In the genomic region with DNA sequence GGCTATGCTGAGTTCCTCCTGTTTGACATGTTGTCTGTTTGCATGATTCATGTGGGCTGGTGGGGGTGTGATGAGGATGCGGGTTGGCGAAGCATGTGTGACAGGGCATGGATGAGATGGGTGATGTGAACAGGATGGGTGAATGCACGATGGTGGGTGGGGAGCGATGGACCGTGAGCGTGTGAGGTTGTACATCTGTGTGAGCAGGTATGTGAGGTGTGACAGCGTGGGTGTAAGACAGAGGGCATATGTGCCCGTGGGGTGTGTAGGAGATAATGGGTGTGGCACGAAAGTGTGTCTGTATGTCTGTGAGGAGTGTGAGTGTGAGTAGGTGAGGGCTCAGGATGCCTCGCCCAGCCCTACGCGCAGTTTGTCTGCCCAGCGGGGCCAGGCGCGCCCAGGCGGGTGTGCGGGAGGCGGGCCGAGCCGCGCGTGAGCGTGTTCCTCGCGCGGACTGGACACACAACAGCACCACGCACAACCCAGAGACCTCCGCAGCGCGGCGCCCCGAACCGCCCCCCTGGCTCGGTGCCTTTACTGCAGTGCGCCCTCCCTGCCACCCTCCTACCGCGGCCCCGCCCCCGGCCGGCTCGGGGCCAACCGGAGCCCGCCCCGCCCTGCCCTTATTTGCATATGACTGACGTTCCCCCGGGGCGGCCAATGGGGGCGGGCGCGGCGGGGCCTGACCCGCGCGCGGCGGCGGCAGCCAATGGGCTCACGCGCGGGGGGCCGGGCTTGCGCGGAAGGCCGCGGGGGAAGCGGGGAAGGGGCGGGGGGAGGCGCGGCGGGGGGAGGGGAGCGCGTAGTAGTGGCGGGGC, we compare ENCODE assay signal across 1 cellular context.
TF ChIP-seq lines count a peak whose summit lies in the region.

No MANE protein-coding gene starts in this region.

TF ChIP-seq in HepG2, 621 proteins besides CTCF, POLR2A, EP300 and RAD21 (continued from another document and continues in another):
- TF ChIP-seq, protein P1, sequence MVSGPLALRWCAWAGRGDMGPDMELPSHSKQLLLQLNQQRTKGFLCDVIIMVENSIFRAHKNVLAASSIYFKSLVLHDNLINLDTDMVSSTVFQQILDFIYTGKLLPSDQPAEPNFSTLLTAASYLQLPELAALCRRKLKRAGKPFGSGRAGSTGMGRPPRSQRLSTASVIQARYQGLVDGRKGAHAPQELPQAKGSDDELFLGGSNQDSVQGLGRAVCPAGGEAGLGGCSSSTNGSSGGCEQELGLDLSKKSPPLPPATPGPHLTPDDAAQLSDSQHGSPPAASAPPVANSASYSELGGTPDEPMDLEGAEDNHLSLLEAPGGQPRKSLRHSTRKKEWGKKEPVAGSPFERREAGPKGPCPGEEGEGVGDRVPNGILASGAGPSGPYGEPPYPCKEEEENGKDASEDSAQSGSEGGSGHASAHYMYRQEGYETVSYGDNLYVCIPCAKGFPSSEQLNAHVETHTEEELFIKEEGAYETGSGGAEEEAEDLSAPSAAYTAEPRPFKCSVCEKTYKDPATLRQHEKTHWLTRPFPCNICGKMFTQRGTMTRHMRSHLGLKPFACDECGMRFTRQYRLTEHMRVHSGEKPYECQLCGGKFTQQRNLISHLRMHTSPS (CRISPR knock-in tag; IDR thresholded peaks at IDR 0.05; ENCODE audit: low read depth), result no peak
- TF ChIP-seq ZNF383 (CRISPR knock-in tag; IDR thresholded peaks at IDR 0.05; ENCODE audit: borderline replicate concordance), result 0 out of 2 replicates have a peak, but pooled peaks have one; percentile 54
- TF ChIP-seq KDM5A (IDR thresholded peaks at IDR 0.05; ENCODE audit: borderline replicate concordance, low read length), result no peak
- TF ChIP-seq SOX6 (IDR thresholded peaks at IDR 0.05), result no peak
- 0 out of 2 replicates have a peak, but pooled peaks have one; percentile 19 for TF ChIP-seq SOX6 (CRISPR knock-in tag; IDR thresholded peaks at IDR 0.05)
- TF ChIP-seq, protein P2, sequence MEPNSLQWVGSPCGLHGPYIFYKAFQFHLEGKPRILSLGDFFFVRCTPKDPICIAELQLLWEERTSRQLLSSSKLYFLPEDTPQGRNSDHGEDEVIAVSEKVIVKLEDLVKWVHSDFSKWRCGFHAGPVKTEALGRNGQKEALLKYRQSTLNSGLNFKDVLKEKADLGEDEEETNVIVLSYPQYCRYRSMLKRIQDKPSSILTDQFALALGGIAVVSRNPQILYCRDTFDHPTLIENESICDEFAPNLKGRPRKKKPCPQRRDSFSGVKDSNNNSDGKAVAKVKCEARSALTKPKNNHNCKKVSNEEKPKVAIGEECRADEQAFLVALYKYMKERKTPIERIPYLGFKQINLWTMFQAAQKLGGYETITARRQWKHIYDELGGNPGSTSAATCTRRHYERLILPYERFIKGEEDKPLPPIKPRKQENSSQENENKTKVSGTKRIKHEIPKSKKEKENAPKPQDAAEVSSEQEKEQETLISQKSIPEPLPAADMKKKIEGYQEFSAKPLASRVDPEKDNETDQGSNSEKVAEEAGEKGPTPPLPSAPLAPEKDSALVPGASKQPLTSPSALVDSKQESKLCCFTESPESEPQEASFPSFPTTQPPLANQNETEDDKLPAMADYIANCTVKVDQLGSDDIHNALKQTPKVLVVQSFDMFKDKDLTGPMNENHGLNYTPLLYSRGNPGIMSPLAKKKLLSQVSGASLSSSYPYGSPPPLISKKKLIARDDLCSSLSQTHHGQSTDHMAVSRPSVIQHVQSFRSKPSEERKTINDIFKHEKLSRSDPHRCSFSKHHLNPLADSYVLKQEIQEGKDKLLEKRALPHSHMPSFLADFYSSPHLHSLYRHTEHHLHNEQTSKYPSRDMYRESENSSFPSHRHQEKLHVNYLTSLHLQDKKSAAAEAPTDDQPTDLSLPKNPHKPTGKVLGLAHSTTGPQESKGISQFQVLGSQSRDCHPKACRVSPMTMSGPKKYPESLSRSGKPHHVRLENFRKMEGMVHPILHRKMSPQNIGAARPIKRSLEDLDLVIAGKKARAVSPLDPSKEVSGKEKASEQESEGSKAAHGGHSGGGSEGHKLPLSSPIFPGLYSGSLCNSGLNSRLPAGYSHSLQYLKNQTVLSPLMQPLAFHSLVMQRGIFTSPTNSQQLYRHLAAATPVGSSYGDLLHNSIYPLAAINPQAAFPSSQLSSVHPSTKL (CRISPR knock-in tag; IDR thresholded peaks at IDR 0.05), result peak; percentile 30; the same call in 1 of the 2 replicates
- TF ChIP-seq MTA1 (CRISPR knock-in tag; IDR thresholded peaks at IDR 0.05; ENCODE audit: borderline replicate concordance), result peak; percentile 52; the same call in 1 of the 2 replicates
- no peak for TF ChIP-seq SMC3 (IDR thresholded peaks at IDR 0.05; ENCODE audit: low read length)
- TF ChIP-seq, protein P3, sequence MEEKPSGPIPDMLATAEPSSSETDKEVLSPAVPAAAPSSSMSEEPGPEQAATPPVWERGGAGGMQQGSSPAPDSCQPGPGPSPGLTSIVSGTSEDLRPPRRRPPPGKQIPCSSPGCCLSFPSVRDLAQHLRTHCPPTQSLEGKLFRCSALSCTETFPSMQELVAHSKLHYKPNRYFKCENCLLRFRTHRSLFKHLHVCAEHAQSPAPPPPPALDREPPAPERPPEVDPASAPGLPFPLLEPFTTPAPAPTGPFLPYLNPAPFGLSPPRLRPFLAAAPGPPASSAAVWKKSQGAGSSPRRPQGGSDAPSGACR (CRISPR knock-in tag; IDR thresholded peaks at IDR 0.05), result peak; percentile 33; the same call in 1 of the 2 replicates
- 0 out of 2 replicates have a peak, but pooled peaks have one; percentile 35 for TF ChIP-seq MYC (CRISPR knock-in tag; IDR thresholded peaks at IDR 0.05; ENCODE audit: borderline replicate concordance)
- no peak for TF ChIP-seq ZNF564 (CRISPR knock-in tag; IDR thresholded peaks at IDR 0.05)
- TF ChIP-seq, protein P4, sequence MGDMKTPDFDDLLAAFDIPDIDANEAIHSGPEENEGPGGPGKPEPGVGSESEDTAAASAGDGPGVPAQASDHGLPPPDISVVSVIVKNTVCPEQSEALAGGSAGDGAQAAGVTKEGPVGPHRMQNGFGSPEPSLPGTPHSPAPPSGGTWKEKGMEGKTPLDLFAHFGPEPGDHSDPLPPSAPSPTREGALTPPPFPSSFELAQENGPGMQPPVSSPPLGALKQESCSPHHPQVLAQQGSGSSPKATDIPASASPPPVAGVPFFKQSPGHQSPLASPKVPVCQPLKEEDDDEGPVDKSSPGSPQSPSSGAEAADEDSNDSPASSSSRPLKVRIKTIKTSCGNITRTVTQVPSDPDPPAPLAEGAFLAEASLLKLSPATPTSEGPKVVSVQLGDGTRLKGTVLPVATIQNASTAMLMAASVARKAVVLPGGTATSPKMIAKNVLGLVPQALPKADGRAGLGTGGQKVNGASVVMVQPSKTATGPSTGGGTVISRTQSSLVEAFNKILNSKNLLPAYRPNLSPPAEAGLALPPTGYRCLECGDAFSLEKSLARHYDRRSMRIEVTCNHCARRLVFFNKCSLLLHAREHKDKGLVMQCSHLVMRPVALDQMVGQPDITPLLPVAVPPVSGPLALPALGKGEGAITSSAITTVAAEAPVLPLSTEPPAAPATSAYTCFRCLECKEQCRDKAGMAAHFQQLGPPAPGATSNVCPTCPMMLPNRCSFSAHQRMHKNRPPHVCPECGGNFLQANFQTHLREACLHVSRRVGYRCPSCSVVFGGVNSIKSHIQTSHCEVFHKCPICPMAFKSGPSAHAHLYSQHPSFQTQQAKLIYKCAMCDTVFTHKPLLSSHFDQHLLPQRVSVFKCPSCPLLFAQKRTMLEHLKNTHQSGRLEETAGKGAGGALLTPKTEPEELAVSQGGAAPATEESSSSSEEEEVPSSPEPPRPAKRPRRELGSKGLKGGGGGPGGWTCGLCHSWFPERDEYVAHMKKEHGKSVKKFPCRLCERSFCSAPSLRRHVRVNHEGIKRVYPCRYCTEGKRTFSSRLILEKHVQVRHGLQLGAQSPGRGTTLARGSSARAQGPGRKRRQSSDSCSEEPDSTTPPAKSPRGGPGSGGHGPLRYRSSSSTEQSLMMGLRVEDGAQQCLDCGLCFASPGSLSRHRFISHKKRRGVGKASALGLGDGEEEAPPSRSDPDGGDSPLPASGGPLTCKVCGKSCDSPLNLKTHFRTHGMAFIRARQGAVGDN (CRISPR knock-in tag; IDR thresholded peaks at IDR 0.05), result peak; percentile 75
- no peak for TF ChIP-seq SRSF1 (optimal IDR thresholded peaks at IDR 0.05; ENCODE audit: low read depth, low read length)
- no peak for TF ChIP-seq ZNF496 (CRISPR knock-in tag; IDR thresholded peaks at IDR 0.05; ENCODE audit: insufficient replicate concordance)
- TF ChIP-seq, protein P5, sequence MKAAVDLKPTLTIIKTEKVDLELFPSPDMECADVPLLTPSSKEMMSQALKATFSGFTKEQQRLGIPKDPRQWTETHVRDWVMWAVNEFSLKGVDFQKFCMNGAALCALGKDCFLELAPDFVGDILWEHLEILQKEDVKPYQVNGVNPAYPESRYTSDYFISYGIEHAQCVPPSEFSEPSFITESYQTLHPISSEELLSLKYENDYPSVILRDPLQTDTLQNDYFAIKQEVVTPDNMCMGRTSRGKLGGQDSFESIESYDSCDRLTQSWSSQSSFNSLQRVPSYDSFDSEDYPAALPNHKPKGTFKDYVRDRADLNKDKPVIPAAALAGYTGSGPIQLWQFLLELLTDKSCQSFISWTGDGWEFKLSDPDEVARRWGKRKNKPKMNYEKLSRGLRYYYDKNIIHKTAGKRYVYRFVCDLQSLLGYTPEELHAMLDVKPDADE (CRISPR knock-in tag; IDR thresholded peaks at IDR 0.05), result no peak
- no peak for TF ChIP-seq MEIS2 (CRISPR knock-in tag; IDR thresholded peaks at IDR 0.05)
- TF ChIP-seq ZBTB38 (CRISPR knock-in tag; IDR thresholded peaks at IDR 0.05), result peak; percentile 72; the same call in 1 of the 2 replicates
- TF ChIP-seq CCAR2 (optimal IDR thresholded peaks at IDR 0.05; ENCODE audit: low read depth, low read length), result peak; percentile 56
- TF ChIP-seq, protein P6, sequence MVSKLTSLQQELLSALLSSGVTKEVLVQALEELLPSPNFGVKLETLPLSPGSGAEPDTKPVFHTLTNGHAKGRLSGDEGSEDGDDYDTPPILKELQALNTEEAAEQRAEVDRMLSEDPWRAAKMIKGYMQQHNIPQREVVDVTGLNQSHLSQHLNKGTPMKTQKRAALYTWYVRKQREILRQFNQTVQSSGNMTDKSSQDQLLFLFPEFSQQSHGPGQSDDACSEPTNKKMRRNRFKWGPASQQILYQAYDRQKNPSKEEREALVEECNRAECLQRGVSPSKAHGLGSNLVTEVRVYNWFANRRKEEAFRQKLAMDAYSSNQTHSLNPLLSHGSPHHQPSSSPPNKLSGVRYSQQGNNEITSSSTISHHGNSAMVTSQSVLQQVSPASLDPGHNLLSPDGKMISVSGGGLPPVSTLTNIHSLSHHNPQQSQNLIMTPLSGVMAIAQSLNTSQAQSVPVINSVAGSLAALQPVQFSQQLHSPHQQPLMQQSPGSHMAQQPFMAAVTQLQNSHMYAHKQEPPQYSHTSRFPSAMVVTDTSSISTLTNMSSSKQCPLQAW (CRISPR knock-in tag; IDR thresholded peaks at IDR 0.05), result no peak
- peak; percentile 35; the same call in 1 of the 2 replicates for TF ChIP-seq FOSL2 (CRISPR knock-in tag; IDR thresholded peaks at IDR 0.05)
- TF ChIP-seq, protein P7, sequence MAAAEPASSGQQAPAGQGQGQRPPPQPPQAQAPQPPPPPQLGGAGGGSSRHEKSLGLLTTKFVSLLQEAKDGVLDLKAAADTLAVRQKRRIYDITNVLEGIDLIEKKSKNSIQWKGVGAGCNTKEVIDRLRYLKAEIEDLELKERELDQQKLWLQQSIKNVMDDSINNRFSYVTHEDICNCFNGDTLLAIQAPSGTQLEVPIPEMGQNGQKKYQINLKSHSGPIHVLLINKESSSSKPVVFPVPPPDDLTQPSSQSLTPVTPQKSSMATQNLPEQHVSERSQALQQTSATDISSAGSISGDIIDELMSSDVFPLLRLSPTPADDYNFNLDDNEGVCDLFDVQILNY (CRISPR knock-in tag; conservative IDR thresholded peaks at IDR 0.05), result no peak
- TF ChIP-seq FOXO1 (CRISPR knock-in tag; IDR thresholded peaks at IDR 0.05), result no peak; the same call in 1 of the 2 replicates
- no peak for TF ChIP-seq ZKSCAN8 (CRISPR knock-in tag; IDR thresholded peaks at IDR 0.05; ENCODE audit: borderline replicate concordance)
- TF ChIP-seq, protein P8, sequence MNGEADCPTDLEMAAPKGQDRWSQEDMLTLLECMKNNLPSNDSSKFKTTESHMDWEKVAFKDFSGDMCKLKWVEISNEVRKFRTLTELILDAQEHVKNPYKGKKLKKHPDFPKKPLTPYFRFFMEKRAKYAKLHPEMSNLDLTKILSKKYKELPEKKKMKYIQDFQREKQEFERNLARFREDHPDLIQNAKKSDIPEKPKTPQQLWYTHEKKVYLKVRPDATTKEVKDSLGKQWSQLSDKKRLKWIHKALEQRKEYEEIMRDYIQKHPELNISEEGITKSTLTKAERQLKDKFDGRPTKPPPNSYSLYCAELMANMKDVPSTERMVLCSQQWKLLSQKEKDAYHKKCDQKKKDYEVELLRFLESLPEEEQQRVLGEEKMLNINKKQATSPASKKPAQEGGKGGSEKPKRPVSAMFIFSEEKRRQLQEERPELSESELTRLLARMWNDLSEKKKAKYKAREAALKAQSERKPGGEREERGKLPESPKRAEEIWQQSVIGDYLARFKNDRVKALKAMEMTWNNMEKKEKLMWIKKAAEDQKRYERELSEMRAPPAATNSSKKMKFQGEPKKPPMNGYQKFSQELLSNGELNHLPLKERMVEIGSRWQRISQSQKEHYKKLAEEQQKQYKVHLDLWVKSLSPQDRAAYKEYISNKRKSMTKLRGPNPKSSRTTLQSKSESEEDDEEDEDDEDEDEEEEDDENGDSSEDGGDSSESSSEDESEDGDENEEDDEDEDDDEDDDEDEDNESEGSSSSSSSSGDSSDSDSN (CRISPR knock-in tag; IDR thresholded peaks at IDR 0.05), result peak; percentile 31; the same call in 1 of the 2 replicates
- peak; percentile 44; the same call in 1 of the 2 replicates for TF ChIP-seq EEA1 (CRISPR knock-in tag; IDR thresholded peaks at IDR 0.05; ENCODE audit: borderline replicate concordance)
- TF ChIP-seq, protein P9, sequence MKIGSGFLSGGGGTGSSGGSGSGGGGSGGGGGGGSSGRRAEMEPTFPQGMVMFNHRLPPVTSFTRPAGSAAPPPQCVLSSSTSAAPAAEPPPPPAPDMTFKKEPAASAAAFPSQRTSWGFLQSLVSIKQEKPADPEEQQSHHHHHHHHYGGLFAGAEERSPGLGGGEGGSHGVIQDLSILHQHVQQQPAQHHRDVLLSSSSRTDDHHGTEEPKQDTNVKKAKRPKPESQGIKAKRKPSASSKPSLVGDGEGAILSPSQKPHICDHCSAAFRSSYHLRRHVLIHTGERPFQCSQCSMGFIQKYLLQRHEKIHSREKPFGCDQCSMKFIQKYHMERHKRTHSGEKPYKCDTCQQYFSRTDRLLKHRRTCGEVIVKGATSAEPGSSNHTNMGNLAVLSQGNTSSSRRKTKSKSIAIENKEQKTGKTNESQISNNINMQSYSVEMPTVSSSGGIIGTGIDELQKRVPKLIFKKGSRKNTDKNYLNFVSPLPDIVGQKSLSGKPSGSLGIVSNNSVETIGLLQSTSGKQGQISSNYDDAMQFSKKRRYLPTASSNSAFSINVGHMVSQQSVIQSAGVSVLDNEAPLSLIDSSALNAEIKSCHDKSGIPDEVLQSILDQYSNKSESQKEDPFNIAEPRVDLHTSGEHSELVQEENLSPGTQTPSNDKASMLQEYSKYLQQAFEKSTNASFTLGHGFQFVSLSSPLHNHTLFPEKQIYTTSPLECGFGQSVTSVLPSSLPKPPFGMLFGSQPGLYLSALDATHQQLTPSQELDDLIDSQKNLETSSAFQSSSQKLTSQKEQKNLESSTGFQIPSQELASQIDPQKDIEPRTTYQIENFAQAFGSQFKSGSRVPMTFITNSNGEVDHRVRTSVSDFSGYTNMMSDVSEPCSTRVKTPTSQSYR (CRISPR knock-in tag; IDR thresholded peaks at IDR 0.05; ENCODE audit: borderline replicate concordance), result no peak
- no peak for TF ChIP-seq ATF7 (IDR thresholded peaks at IDR 0.05)
- 0 out of 2 replicates have a peak, but pooled peaks have one; percentile 65 for TF ChIP-seq ATF7 (CRISPR knock-in tag; IDR thresholded peaks at IDR 0.05)
- TF ChIP-seq SPEN (CRISPR knock-in tag; IDR thresholded peaks at IDR 0.05; ENCODE audit: low read depth), result peak; percentile 40; the same call in 1 of the 2 replicates
- peak; percentile 23; the same call in 1 of the 2 replicates for TF ChIP-seq IRF2 (CRISPR knock-in tag; IDR thresholded peaks at IDR 0.05)
- no peak for TF ChIP-seq NCOA2 (CRISPR knock-in tag; IDR thresholded peaks at IDR 0.05)
- TF ChIP-seq ZNF224 (CRISPR knock-in tag; IDR thresholded peaks at IDR 0.05), result no peak
